8 cellular contexts compared by ENCODE assay signal in genomic region chr10:53839437-53840039, GRCh38.
DNase-seq lines count a peak whose midpoint lies in the region; ATAC-seq, FAIRE-seq and TF ChIP-seq lines count a peak whose summit lies in the region.

No MANE protein-coding gene starts in this region.

- POLR2A ChIA-PET in HepG2 (lab: Yijun Ruan, JAX), result no interaction called here

- no TSS peak for BruUV-seq in HepG2 (replicated peaks; lab: Mats Ljungman, UMichigan)

- CTCF ChIA-PET in HepG2 (lab: Yijun Ruan, JAX; ENCODE audit: low intra/inter-chr PET ratio, low total read pairs), result interaction anchor here (1.1 kb wide), 1 partner anchor 563 kb away, joined by 7 read pairs; no protein-coding TSS in a partner anchor

- H3K27me3 ChIP-seq in adipocyte (replicated peaks; ENCODE audit: control insufficient read depth, insufficient read depth, low read length) (peaks cover 9% of the 10 kb centered on the region), HepG2 (ENCODE audit: control insufficient read depth in 1 of 2, insufficient read depth in 2 of 2, low read length in 2 of 2) (no peaks in the 10 kb centered on the region)

- no peaks in the 10 kb centered on the region for H3K79me2 ChIP-seq in HepG2 (ENCODE audit: insufficient read depth, low read length)

- H3K9me3 ChIP-seq in adipocyte (ENCODE audit: control insufficient read depth, low read length) (no peaks in the 10 kb centered on the region), HepG2 (ENCODE audit: low read length) (no peaks in the 10 kb centered on the region)

- no peak overlapping the region for H3K27ac ChIP-seq in HepG2 (ENCODE audit: extremely low read length, insufficient read depth, low read length)

- TF ChIP-seq POLR2A in HepG2 (IDR thresholded peaks at IDR 0.05; ENCODE audit: insufficient read depth in 1 of 2, low read depth in 2 of 2, low read length in 2 of 2), result no peak

- H3K4me3 ChIP-seq in adipocyte (ENCODE audit: low read length), result no peak overlapping the region
- H3K4me3 ChIP-seq in HepG2 (replicated peaks in 1 of 3; ENCODE audit: insufficient read depth in 1 of 3, low read depth in 2 of 3, low read length in 3 of 3), result no peak overlapping the region

- TF ChIP-seq CTCF in HepG2 (CRISPR knock-in tag; IDR thresholded peaks at IDR 0.05), result no peak

- H3K4me1 ChIP-seq in adipocyte (ENCODE audit: control insufficient read depth, insufficient read depth, low read length), result peaks cover 10% of the 10 kb centered on the region
- H3K4me1 ChIP-seq in HepG2 (ENCODE audit: insufficient read depth, low read length), result no peaks in the 10 kb centered on the region

- in situ Hi-C loops in HepG2 (cut with HindIII; ENCODE audit: extremely low pct_ligation_motif_present, low pct_unique_long_range_greater_than_20kb), result loop anchor here (25.0 kb wide), 1 partner anchor 548 kb away; no protein-coding TSS in a partner anchor

- no peak overlapping the region for H3K4me2 ChIP-seq in HepG2 (ENCODE audit: low read depth, low read length)

- no peak for TF ChIP-seq RAD21 in HepG2 (CRISPR knock-in tag; IDR thresholded peaks at IDR 0.05)

- H3K9ac ChIP-seq in adipocyte (ENCODE audit: low read length) (no peak overlapping the region), HepG2 (ENCODE audit: insufficient read depth, low read depth, low read length) (no peak overlapping the region)

- WGBS in HepG2 (ENCODE audit: low lambda C conversion rate), result 1% methylated on average over 2 of the region's 2 CpGs

- no peak for ATAC-seq in HepG2
- no peak for ATAC-seq in HG03439 (IDR thresholded peaks at IDR 0.05; ENCODE audit: unreplicated experiment)

- no peak for TF ChIP-seq EP300 in HepG2 (IDR thresholded peaks at IDR 0.05; ENCODE audit: low read depth in 2 of 2, low read length in 2 of 2)
- TF ChIP-seq EP300 in HepG2 (CRISPR knock-in tag; IDR thresholded peaks at IDR 0.05; ENCODE audit: borderline replicate concordance), result no peak

- FAIRE-seq in HepG2 (lab: Jason Lieb, UNC), result no peak

- no peaks in the 10 kb centered on the region; the same call in 1 of the 2 replicates for H4K20me1 ChIP-seq in HepG2 (ENCODE audit: insufficient read depth, low read length)

- intact Hi-C loops in HepG2 (cut with micrococcal nuclease; ENCODE audit: unreplicated experiment), result loop anchor here (1.0 to 10.0 kb wide), 3 partner anchors 265 to 955 kb away; no protein-coding TSS in a partner anchor

- DNase-seq in CD1c-positive myeloid dendritic cell (ENCODE audit: extremely low spot score) (peak; percentile 15), Kasumi-1 (lab: John Stamatoyannopoulos, UW) (peak; percentile 72 to 73), adipocyte (ENCODE audit: low read depth) (peak; percentile 52), HepG2 (ENCODE audit: low spot score) (peak; percentile 25), NCI-H2107 (lab: John Stamatoyannopoulos, UW) (no peak)
- no peak for DNase-seq in activated CD8-positive, alpha-beta memory T cell treated with anti-CD3 and anti-CD28 coated beads, Interleukin-2, amount 50 U/mL, for 48 hours
- DNase-seq in activated CD8-positive, alpha-beta memory T cell treated with anti-CD3 and anti-CD28 coated beads, Interleukin-2, amount 50 U/mL, for 4 hours, result no peak

- no peak overlapping the region for H2AFZ ChIP-seq in HepG2 (ENCODE audit: low read length)

- H3K36me3 ChIP-seq in adipocyte (ENCODE audit: control insufficient read depth, insufficient read depth, low read length, severe bottlenecking), result no peaks in the 10 kb centered on the region
- H3K36me3 ChIP-seq in HepG2 (replicated peaks in 1 of 2; ENCODE audit: control insufficient read depth in 1 of 2, insufficient read depth in 2 of 2, low read length in 2 of 2), result no peaks in the 10 kb centered on the region

TF ChIP-seq in HepG2, 621 proteins besides CTCF, POLR2A, EP300 and RAD21:
- TF ChIP-seq ZHX1 (CRISPR knock-in tag; IDR thresholded peaks at IDR 0.05; ENCODE audit: low read depth) (no peak), FOXK2 (IDR thresholded peaks at IDR 0.05) (no peak), SMC3 (IDR thresholded peaks at IDR 0.05; ENCODE audit: low read length) (peak; percentile 16; the same call in 1 of the 2 replicates), STAG1 (CRISPR knock-in tag; IDR thresholded peaks at IDR 0.05) (peak; percentile 62), ZNF362 (CRISPR knock-in tag; IDR thresholded peaks at IDR 0.05; ENCODE audit: borderline replicate concordance) (peak; percentile 25; the same call in 1 of the 2 replicates), EHMT2 (IDR thresholded peaks at IDR 0.05; ENCODE audit: borderline replicate concordance, low read depth, low read length) (no peak), ZNF33B (CRISPR knock-in tag; IDR thresholded peaks at IDR 0.05) (no peak)

Comparison
In these comparisons a context has a peak if more than half of its experiments do, and no peak if none do; other contexts are left out.
1. DNase-seq: peak in CD1c-positive myeloid dendritic cell (single experiment), Kasumi-1 (2 of 2), adipocyte (single experiment) and HepG2 (single experiment); none in activated CD8-positive, alpha-beta memory T cell treated with anti-CD3 and anti-CD28 coated beads, Interleukin-2, amount 50 U/mL, for 48 hours (single experiment), NCI-H2107 (single experiment) and activated CD8-positive, alpha-beta memory T cell treated with anti-CD3 and anti-CD28 coated beads, Interleukin-2, amount 50 U/mL, for 4 hours (single experiment).